In genomic region chr17:7613769-7614421, GRCh38 we compare ENCODE assay signal across 8 cellular contexts.
DNase-seq lines count a peak whose midpoint lies in the region; ATAC-seq and TF ChIP-seq lines count a peak whose summit lies in the region.

No MANE protein-coding gene starts in this region.

- H3K4me3 ChIP-seq in HFF-Myc (replicated peaks; ENCODE audit: low read depth, low read length) = peak overlapping the region; percentile 88

- TF ChIP-seq CTCF in HFF-Myc (IDR thresholded peaks at IDR 0.05; ENCODE audit: low read depth, low read length, missing control alignments) = no peak

- H3K36me3 Mint-ChIP-seq in activated naive CD8-positive, alpha-beta T cell = peaks cover 3% of the 10 kb centered on the region

- H3K4me3 Mint-ChIP-seq in activated naive CD8-positive, alpha-beta T cell = peak overlapping the region; percentile 95

- no peaks in the 10 kb centered on the region for H3K27me3 Mint-ChIP-seq in activated naive CD8-positive, alpha-beta T cell

- H3K9me3 Mint-ChIP-seq in activated naive CD8-positive, alpha-beta T cell (ENCODE audit: low read depth) = no peaks in the 10 kb centered on the region

- ATAC-seq in HG03097 (IDR thresholded peaks at IDR 0.05; ENCODE audit: low FRiP score, unreplicated experiment) = no peak

- peaks cover 38% of the 10 kb centered on the region for H3K4me1 Mint-ChIP-seq in activated naive CD8-positive, alpha-beta T cell (ENCODE audit: low read depth)

- peak overlapping the region; percentile 92 for H3K27ac Mint-ChIP-seq in activated naive CD8-positive, alpha-beta T cell

- DNase-seq in AG20443 (ENCODE audit: low spot score) (peak; percentile 35), HFF-Myc (ENCODE audit: extremely low read depth, low read depth) (no peak), iris pigment epithelial cell (ENCODE audit: low read depth) (peak; percentile 38), superior temporal gyrus (ENCODE audit: extremely low spot score) (peak; percentile 12), OCI-M2 (lab: John Stamatoyannopoulos, UW; ENCODE audit: unreplicated experiment) (no peak), NOMO-1 (lab: John Stamatoyannopoulos, UW; ENCODE audit: unreplicated experiment in 2 of 2) (no peak)

Comparison
In these comparisons a context has a peak if more than half of its experiments do, and no peak if none do; other contexts are left out.
1. DNase-seq: peak in AG20443 (single experiment), iris pigment epithelial cell (single experiment) and superior temporal gyrus (single experiment); none in HFF-Myc (single experiment), OCI-M2 (single experiment) and NOMO-1 (0 of 2).